Comparison of ENCODE assay signal across 7 cellular contexts in genomic region chr5:218457-219289, GRCh38. TPM values are rescaled to one million over a fixed set of nuclear protein-coding genes. Genes with fewer than 3 reads are reported as not detected.
DNase-seq lines count a peak whose midpoint lies in the region; ATAC-seq and TF ChIP-seq lines count a peak whose summit lies in the region.

No MANE protein-coding gene starts in this region.

- no peaks in the 10 kb centered on the region for H3K9me3 Mint-ChIP-seq in activated CD8-positive, alpha-beta memory T cell treated with anti-CD3 and anti-CD28 coated beads, Interleukin-2, amount 10 ng/mL, durations not matched to agents 7 days and 5 days (ENCODE audit: low read depth)
- H3K9me3 Mint-ChIP-seq in nephron progenitor cell, result no peaks in the 10 kb centered on the region

- peaks cover 50% of the 10 kb centered on the region for H3K4me1 Mint-ChIP-seq in activated CD8-positive, alpha-beta memory T cell treated with anti-CD3 and anti-CD28 coated beads, Interleukin-2, amount 10 ng/mL, durations not matched to agents 7 days and 5 days
- H3K4me1 Mint-ChIP-seq in nephron progenitor cell, result peaks cover 56% of the 10 kb centered on the region

- H3K27me3 Mint-ChIP-seq in activated CD8-positive, alpha-beta memory T cell treated with anti-CD3 and anti-CD28 coated beads, Interleukin-2, amount 10 ng/mL, durations not matched to agents 7 days and 5 days, result no peaks in the 10 kb centered on the region
- H3K27me3 Mint-ChIP-seq in nephron progenitor cell (ENCODE audit: low read depth, poor library complexity), result peaks cover 2% of the 10 kb centered on the region

- H3K27me3 ChIP-seq in H7 (ENCODE audit: control insufficient read depth, insufficient read depth, low read length), result no peaks in the 10 kb centered on the region

- H3K36me3 Mint-ChIP-seq in activated CD8-positive, alpha-beta memory T cell treated with anti-CD3 and anti-CD28 coated beads, Interleukin-2, amount 10 ng/mL, durations not matched to agents 7 days and 5 days, result peaks cover 18% of the 10 kb centered on the region
- peaks cover 20% of the 10 kb centered on the region for H3K36me3 Mint-ChIP-seq in nephron progenitor cell (ENCODE audit: low read depth)

- H3K4me3 ChIP-seq in H7 (ENCODE audit: insufficient read depth, low read depth, low read length), result peak overlapping the region; percentile 94
- peak overlapping the region; percentile 80 for H3K4me3 ChIP-seq in fibroblast of mammary gland (ENCODE audit: control insufficient read depth, low read depth, low read length)

- H3K27ac Mint-ChIP-seq in activated CD8-positive, alpha-beta memory T cell treated with anti-CD3 and anti-CD28 coated beads, Interleukin-2, amount 10 ng/mL, durations not matched to agents 7 days and 5 days, result peak overlapping the region; percentile 96
- peak overlapping the region; percentile 25 for H3K27ac Mint-ChIP-seq in nephron progenitor cell

- peak; percentile 29 for DNase-seq in GM13977 (ENCODE audit: low spot score)
- DNase-seq in H7, result peak; percentile 65
- DNase-seq in LoVo (ENCODE audit: low spot score), result peak; percentile 35
- DNase-seq in activated CD8-positive, alpha-beta memory T cell treated with anti-CD3 and anti-CD28 coated beads, Interleukin-2, amount 10 ng/mL, durations not matched to agents 7 days and 5 days, result peak; percentile 53
- no peak for DNase-seq in fibroblast of mammary gland (ENCODE audit: low read depth)
- peak; percentile 54 for DNase-seq in nephron progenitor cell
- no peak for DNase-seq in foreskin melanocyte

- in situ Hi-C loops in GM13977 (cut with MboI; ENCODE audit: low pct_unique_long_range_greater_than_20kb, low sequenced_read_pairs, unreplicated experiment), result no loop called here

- ATAC-seq in activated CD8-positive, alpha-beta memory T cell treated with anti-CD3 and anti-CD28 coated beads, Interleukin-2, amount 10 ng/mL, durations not matched to agents 7 days and 5 days, result peak; percentile 28

- no peaks in the 10 kb centered on the region; the same call in 1 of the 2 replicates for H3K36me3 ChIP-seq in H7 (replicated peaks; ENCODE audit: control insufficient read depth, insufficient read depth, low read length)

- TF ChIP-seq CTCF in GM13977 (IDR thresholded peaks at IDR 0.05; ENCODE audit: extremely low read depth, insufficient read depth, missing control alignments), result no peak
- no peak for TF ChIP-seq CTCF in fibroblast of mammary gland (conservative IDR thresholded peaks at IDR 0.05; ENCODE audit: control insufficient read depth, insufficient read depth, low read depth, low read length)
- TF ChIP-seq CTCF in nephron progenitor cell (IDR thresholded peaks at IDR 0.05), result no peak

- H3K4me3 Mint-ChIP-seq in activated CD8-positive, alpha-beta memory T cell treated with anti-CD3 and anti-CD28 coated beads, Interleukin-2, amount 10 ng/mL, durations not matched to agents 7 days and 5 days, result peak overlapping the region; percentile 87
- H3K4me3 Mint-ChIP-seq in nephron progenitor cell, result peak overlapping the region; percentile 93

- CTCF ChIA-PET in activated CD8-positive, alpha-beta memory T cell treated with anti-CD3 and anti-CD28 coated beads, Interleukin-2, amount 10 ng/mL, durations not matched to agents 7 days and 5 days (lab: Charles Lee), result interaction anchor here (0.7 to 3.5 kb wide), 6 partner anchors 12 to 235 kb away, joined by 3 to 21 read pairs (median 4); no protein-coding TSS in a partner anchor

RNA-seq across cellular contexts. Expression of gene SDHA, which starts 0.6 kb away (rescaled TPM):
- total RNA-seq in H7 (2014; rRNA removed; shearing (Covaris generic)), result 93.4 and 112 TPM in 2 replicates
- total RNA-seq in activated CD8-positive, alpha-beta memory T cell treated with anti-CD3 and anti-CD28 coated beads, Interleukin-2, amount 10 ng/mL, durations not matched to agents 7 days and 5 days, result 100 to 1,000 TPM; 201 TPM

RNA-seq across cellular contexts. Expression of gene CCDC127, which starts 0.7 kb away (rescaled TPM):
- total RNA-seq in H7 (2014; rRNA removed; shearing (Covaris generic)), result 3.3 and 4.4 TPM in 2 replicates
- total RNA-seq in activated CD8-positive, alpha-beta memory T cell treated with anti-CD3 and anti-CD28 coated beads, Interleukin-2, amount 10 ng/mL, durations not matched to agents 7 days and 5 days, result 1 to 10 TPM; 4.8 to 6.2 TPM

RNA-seq across cellular contexts. Expression of gene LRRC14B, which starts 27.4 kb away (rescaled TPM):
- total RNA-seq in H7 (2014; rRNA removed; shearing (Covaris generic)), result 0.44 TPM in 1 of 2 replicates, not detected in the other
- not detected for total RNA-seq in activated CD8-positive, alpha-beta memory T cell treated with anti-CD3 and anti-CD28 coated beads, Interleukin-2, amount 10 ng/mL, durations not matched to agents 7 days and 5 days

RNA-seq across cellular contexts. Expression of gene PDCD6, which starts 52.8 kb away (rescaled TPM):
- 87.1 and 116 TPM in 2 replicates for total RNA-seq in H7 (2014; rRNA removed; shearing (Covaris generic))
- 100 to 1,000 TPM in 1 of 2 experiments, 10 to 100 TPM in 1; 81.7 to 101 TPM for total RNA-seq in activated CD8-positive, alpha-beta memory T cell treated with anti-CD3 and anti-CD28 coated beads, Interleukin-2, amount 10 ng/mL, durations not matched to agents 7 days and 5 days

Comparison
In these comparisons a context has a peak if more than half of its experiments do, and no peak if none do; other contexts are left out.
1. DNase-seq: peak in GM13977 (single experiment), H7 (single experiment), LoVo (single experiment), activated CD8-positive, alpha-beta memory T cell treated with anti-CD3 and anti-CD28 coated beads, Interleukin-2, amount 10 ng/mL, durations not matched to agents 7 days and 5 days (single experiment) and nephron progenitor cell (single experiment); none in fibroblast of mammary gland (single experiment) and foreskin melanocyte (single experiment).